18 cellular contexts compared by ENCODE assay signal in genomic region chr6:161154796-161155335, GRCh38.
"Had no signal": no experiment of that assay in that cellular context is flagged by ENCODE, and none has a peak within 500 bp of the region (broad histone marks: within the 10 kb centered on the region; RNA-seq: fewer than 3 reads in every experiment).

No MANE protein-coding gene starts in this region.

- ATAC-seq: foreskin keratinocyte, gastroesophageal sphincter, heart left ventricle, left cardiac atrium, left lung, left ventricle myocardium superior, lower lobe of right lung, mucosa of descending colon had no signal

- DNase-seq: colonic mucosa; dermis blood vessel endothelial cell; dorsolateral prefrontal cortex; effector CD4-positive, alpha-beta T cell; effector memory CD4-positive, alpha-beta T cell; foreskin keratinocyte; heart left ventricle; hypothalamus; immature natural killer cell; islet precursor cell; kidney; left cardiac atrium; left lung; left ventricle myocardium superior; lower lobe of right lung; mesenchymal stem cell; mucosa of descending colon had no signal
